ENCODE assay signal across 9 cellular contexts in the genomic region with DNA sequence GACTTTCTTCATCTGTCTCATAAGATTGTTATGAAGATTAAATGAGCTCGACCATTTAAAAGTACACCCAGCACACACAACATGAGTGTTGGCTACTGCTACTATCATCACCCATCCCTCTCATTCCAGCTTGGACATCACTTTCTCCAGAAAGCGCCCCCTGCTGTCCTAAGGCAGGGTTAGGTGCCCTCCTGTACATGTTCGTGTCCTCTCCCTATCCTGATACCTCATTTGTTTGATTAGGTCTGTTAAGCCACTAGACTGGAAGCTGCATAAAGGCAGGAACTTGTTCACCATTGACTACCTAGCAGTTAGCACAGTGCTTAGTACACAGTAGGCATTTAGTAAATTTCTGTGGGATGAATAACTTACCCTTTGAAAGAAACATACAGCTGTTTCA.
DNase-seq lines count a peak whose midpoint lies in the region; ATAC-seq, FAIRE-seq and TF ChIP-seq lines count a peak whose summit lies in the region.
"Had no signal": no experiment of that assay in that cellular context is flagged by ENCODE, and none has a peak within 500 bp of the region (broad histone marks: within the 10 kb centered on the region; RNA-seq: fewer than 3 reads in every experiment).

No MANE protein-coding gene starts in this region.

- no peak overlapping the region for H2AK9ac ChIP-seq in IMR-90 (replicated peaks; ENCODE audit: low read depth, low read length, poor library complexity)

- H3K4ac ChIP-seq in IMR-90 (ENCODE audit: low read depth, low read length) = no peak overlapping the region

- H3K4me3 ChIP-seq in IMR-90 (ENCODE audit: insufficient read depth, low read depth, low read length) = no peak overlapping the region
- no peak overlapping the region for H3K4me3 ChIP-seq in HepG2 (replicated peaks in 1 of 3; ENCODE audit: insufficient read depth in 1 of 3, low read depth in 2 of 3, low read length in 3 of 3)
- no peak overlapping the region for H3K4me3 ChIP-seq in naive thymus-derived CD4-positive, alpha-beta T cell (ENCODE audit: low read length)

- H3K9ac ChIP-seq in IMR-90 (ENCODE audit: low read depth, low read length) (no peak overlapping the region), HepG2 (ENCODE audit: insufficient read depth, low read depth, low read length) (no peak overlapping the region)

- H3K27me3 ChIP-seq in IMR-90 (ENCODE audit: control insufficient read depth, insufficient read depth, low read length) (peaks cover 67% of the 10 kb centered on the region), HepG2 (ENCODE audit: control insufficient read depth in 1 of 2, insufficient read depth in 2 of 2, low read length in 2 of 2) (no peaks in the 10 kb centered on the region; a peak in 1 of 5 replicates)
- H3K27me3 ChIP-seq in naive thymus-derived CD4-positive, alpha-beta T cell (ENCODE audit: control insufficient read depth in 2 of 2, insufficient read depth in 2 of 2, low read length in 2 of 2) = no peaks in the 10 kb centered on the region

- H3K56ac ChIP-seq in IMR-90 (ENCODE audit: extremely low read depth, insufficient read depth, low read length) = no peak overlapping the region

- dilution Hi-C loops in IMR-90 (cut with HindIII; ENCODE audit: low sequenced_read_pairs, unreplicated experiment) = no loop called here

- H2AFZ ChIP-seq in IMR-90 (replicated peaks; ENCODE audit: low read length, poor library complexity) (no peak overlapping the region), HepG2 (ENCODE audit: low read length) (no peak overlapping the region)

- no peak overlapping the region for H3K4me2 ChIP-seq in IMR-90 (ENCODE audit: low read depth, low read length)
- H3K4me2 ChIP-seq in HepG2 (ENCODE audit: low read depth, low read length) = no peak overlapping the region

- TF ChIP-seq CTCF in IMR-90 (conservative IDR thresholded peaks at IDR 0.05; ENCODE audit: low read depth, low read length) (peak; percentile 39), HepG2 (CRISPR knock-in tag; IDR thresholded peaks at IDR 0.05) (peak; percentile 56), RWPE1 (conservative IDR thresholded peaks at IDR 0.05; ENCODE audit: low read depth) (no peak)

- H2BK15ac ChIP-seq in IMR-90 (ENCODE audit: low read depth, low read length) = no peak overlapping the region

- H3K4me1 ChIP-seq in IMR-90 (ENCODE audit: control insufficient read depth, insufficient read depth, low read length) = no peaks in the 10 kb centered on the region
- H3K4me1 ChIP-seq in HepG2 (ENCODE audit: insufficient read depth, low read length) = no peaks in the 10 kb centered on the region
- peaks cover 0 to 4% of the 10 kb centered on the region in 2 donors for H3K4me1 ChIP-seq in naive thymus-derived CD4-positive, alpha-beta T cell (ENCODE audit: control insufficient read depth in 2 of 2, insufficient read depth in 2 of 2, low read length in 2 of 2)

- H2BK5ac ChIP-seq in IMR-90 (ENCODE audit: low read depth, low read length, poor library complexity, severe bottlenecking) = no peak overlapping the region

- no peak overlapping the region for H2AK5ac ChIP-seq in IMR-90 (ENCODE audit: low read depth, low read length)

- H2BK20ac ChIP-seq in IMR-90 (ENCODE audit: low read depth, low read length) = no peak overlapping the region

- POLR2A ChIA-PET in IMR-90 (lab: Charles Lee; ENCODE audit: unreplicated experiment) (no interaction called here), HepG2 (lab: Yijun Ruan, JAX) (no interaction called here), RWPE1 (lab: Yijun Ruan, JAX; ENCODE audit: low non-redundant PET) (no interaction called here)
- POLR2A ChIA-PET in naive thymus-derived CD4-positive, alpha-beta T cell (lab: Charles Lee) = no interaction called here

- in situ Hi-C loops in IMR-90 (cut with MboI; ENCODE audit: low sequenced_read_pairs) (no loop called here), HepG2 (cut with HindIII; ENCODE audit: extremely low pct_ligation_motif_present, low pct_unique_long_range_greater_than_20kb) (loop anchor here (5.0 kb wide), 1 partner anchor 271 kb away; no protein-coding TSS in a partner anchor)

- H3K14ac ChIP-seq in IMR-90 (replicated peaks; ENCODE audit: low read depth, low read length) = no peak overlapping the region

- peaks cover 0 to 7% (median 6%) of the 10 kb centered on the region in 5 donors for H3K36me3 Mint-ChIP-seq in naive thymus-derived CD4-positive, alpha-beta T cell
- H3K36me3 Mint-ChIP-seq: brain had no signal

- TF ChIP-seq RAD21 in IMR-90 (IDR thresholded peaks at IDR 0.05; ENCODE audit: low read length) (peak; percentile 35; the same call in 1 of the 2 replicates), HepG2 (CRISPR knock-in tag; IDR thresholded peaks at IDR 0.05) (no peak; the same call in 1 of the 2 replicates)

- no peak for TF ChIP-seq POLR2A in IMR-90 (IDR thresholded peaks at IDR 0.05; ENCODE audit: low read depth, low read length)
- no peak for TF ChIP-seq POLR2A in HepG2 (IDR thresholded peaks at IDR 0.05; ENCODE audit: insufficient read depth in 1 of 2, low read depth in 2 of 2, low read length in 2 of 2)

- H3K18ac ChIP-seq in IMR-90 (ENCODE audit: low read depth, low read length) = no peak overlapping the region

- ATAC-seq in IMR-90 (ENCODE audit: low read depth) (peak; percentile 35; the same call in 1 of the 2 replicates), HepG2 (peak; percentile 66)
- ATAC-seq in naive thymus-derived CD4-positive, alpha-beta T cell = no peak

- H4K8ac ChIP-seq in IMR-90 (ENCODE audit: low read depth in 2 of 2, low read length in 2 of 2) = no peak overlapping the region

- H3K9me3 ChIP-seq in IMR-90 (ENCODE audit: control insufficient read depth, insufficient read depth, low read length) (0 out of 2 replicates have a peak, but pooled peaks cover 1% of the 10 kb centered on the region), HepG2 (ENCODE audit: low read length) (no peaks in the 10 kb centered on the region)
- H3K9me3 ChIP-seq in naive thymus-derived CD4-positive, alpha-beta T cell (ENCODE audit: control insufficient read depth in 2 of 3, low read length in 3 of 3) = no peaks in the 10 kb centered on the region

- H3K9me3 Mint-ChIP-seq in naive thymus-derived CD4-positive, alpha-beta T cell = peaks cover 0 to 5% (median 0%) of the 10 kb centered on the region in 11 donors

- H3K9me1 ChIP-seq in IMR-90 (ENCODE audit: insufficient read depth, low read length) = no peaks in the 10 kb centered on the region

- intact Hi-C loops in IMR-90 (cut with micrococcal nuclease) = loop anchor here (5.0 to 10.0 kb wide), 2 partner anchors 183 to 251 kb away; no protein-coding TSS in a partner anchor
- intact Hi-C loops in HepG2 (cut with micrococcal nuclease; ENCODE audit: unreplicated experiment) = no loop called here
- intact Hi-C loops in naive thymus-derived CD4-positive, alpha-beta T cell (cut with micrococcal nuclease) = loop anchor here in 1 of 2 donors (5.0 to 10.0 kb wide), 2 partner anchors 36 to 73 kb away; no protein-coding TSS in a partner anchor

- no TSS peak for BruUV-seq in IMR-90 (replicated peaks; lab: Mats Ljungman, UMichigan)
- no TSS peak for BruUV-seq in HepG2 (replicated peaks; lab: Mats Ljungman, UMichigan)

- DNase-seq in CD1c-positive myeloid dendritic cell (ENCODE audit: extremely low spot score) (peak; percentile 39), IMR-90 (peak; percentile 6), HepG2 (ENCODE audit: low spot score) (peak; percentile 30), GOT3 (lab: John Stamatoyannopoulos, UW) (no peak), RWPE1 (ENCODE audit: low spot score) (no peak), NCI-H526 treated with DMSO at 0.1 percent for 48 hours (lab: John Stamatoyannopoulos, UW) (no peak)
- peak; percentile 58 for DNase-seq in activated T-cell treated with anti-CD3 and anti-CD28 coated beads, Interleukin-2, amount 50 U/mL, for 48 hours
- no peak for DNase-seq in naive thymus-derived CD4-positive, alpha-beta T cell

- no peak overlapping the region for H4K91ac ChIP-seq in IMR-90 (ENCODE audit: insufficient read depth, low read depth, low read length)

- H2BK120ac ChIP-seq in IMR-90 (ENCODE audit: low read depth, low read length) = no peak overlapping the region

- no peaks in the 10 kb centered on the region for H3K79me1 ChIP-seq in IMR-90 (ENCODE audit: low read depth in 1 of 2, low read length in 2 of 2)

- no peak for TF ChIP-seq EP300 in HepG2 (IDR thresholded peaks at IDR 0.05; ENCODE audit: low read depth in 2 of 2, low read length in 2 of 2)
- TF ChIP-seq EP300 in HepG2 (CRISPR knock-in tag; IDR thresholded peaks at IDR 0.05; ENCODE audit: borderline replicate concordance) = no peak

- H4K20me1 ChIP-seq in IMR-90 (ENCODE audit: insufficient read depth, low read length) (no peaks in the 10 kb centered on the region), HepG2 (ENCODE audit: insufficient read depth, low read length) (no peaks in the 10 kb centered on the region)

- H4K5ac ChIP-seq in IMR-90 (ENCODE audit: low read depth, low read length) = no peak overlapping the region

- peaks cover 0 to 17% (median 4%) of the 10 kb centered on the region in 5 donors for H3K27me3 Mint-ChIP-seq in naive thymus-derived CD4-positive, alpha-beta T cell

- H3K36me3 ChIP-seq in IMR-90 (ENCODE audit: control insufficient read depth, insufficient read depth, low read length) (no peaks in the 10 kb centered on the region), HepG2 (replicated peaks in 1 of 2; ENCODE audit: control insufficient read depth in 1 of 2, insufficient read depth in 2 of 2, low read length in 2 of 2) (no peaks in the 10 kb centered on the region)
- H3K36me3 ChIP-seq in naive thymus-derived CD4-positive, alpha-beta T cell (ENCODE audit: control insufficient read depth in 2 of 3, insufficient read depth in 3 of 3, low read length in 3 of 3) = no peaks in the 10 kb centered on the region

- FAIRE-seq in HepG2 (lab: Jason Lieb, UNC) = no peak

- WGBS in IMR-90 (ENCODE audit: extremely low coverage in 2 of 2, insufficient read length in 1 of 2), 2 experiments = no CpG with 5 or more reads among the region's 3 CpGs
- WGBS in HepG2 (ENCODE audit: low lambda C conversion rate) = 0% methylated on average over 3 of the region's 3 CpGs

- H3K23ac ChIP-seq in IMR-90 (ENCODE audit: low read depth, low read length) = no peak overlapping the region

- H3K27ac ChIP-seq in IMR-90 (ENCODE audit: insufficient read depth, low read length) (no peak overlapping the region), HepG2 (ENCODE audit: extremely low read length, insufficient read depth, low read length) (no peak overlapping the region), RWPE1 (no peak overlapping the region)
- no peak overlapping the region for H3K27ac ChIP-seq in naive thymus-derived CD4-positive, alpha-beta T cell (ENCODE audit: low read depth, low read length)

- CTCF ChIA-PET in IMR-90 (lab: Yijun Ruan, JAX) (interaction anchor here (1.0 kb wide), 1 partner anchor 14 kb away, joined by 4 read pairs; no protein-coding TSS in a partner anchor), HepG2 (lab: Yijun Ruan, JAX; ENCODE audit: low intra/inter-chr PET ratio, low total read pairs) (interaction anchor here (2.6 kb wide), 1 partner anchor 273 kb away, joined by 13 read pairs; no protein-coding TSS in a partner anchor), RWPE1 (lab: Yijun Ruan, JAX) (no interaction called here)
- CTCF ChIA-PET in naive thymus-derived CD4-positive, alpha-beta T cell (lab: Charles Lee) = interaction anchor here (0.6 kb wide), 1 partner anchor 145 kb away, joined by 4 read pairs; no protein-coding TSS in a partner anchor

- H3K4me1 Mint-ChIP-seq in naive thymus-derived CD4-positive, alpha-beta T cell = peaks cover 22 to 32% (median 27%) of the 10 kb centered on the region in 7 donors
- H3K4me1 Mint-ChIP-seq: brain had no signal

- H3K79me2 ChIP-seq in HepG2 (ENCODE audit: insufficient read depth, low read length) = no peaks in the 10 kb centered on the region

- H3K4me3 Mint-ChIP-seq in naive thymus-derived CD4-positive, alpha-beta T cell = no peak overlapping the region
- H3K4me3 Mint-ChIP-seq: brain had no signal

- H3K27ac Mint-ChIP-seq in naive thymus-derived CD4-positive, alpha-beta T cell = no peak overlapping the region
- H3K27ac Mint-ChIP-seq: brain had no signal

Comparison
In these comparisons a context has a peak if more than half of its experiments do, and no peak if none do; other contexts are left out.
1. DNase-seq: peak in CD1c-positive myeloid dendritic cell (single experiment), IMR-90 (single experiment), activated T-cell treated with anti-CD3 and anti-CD28 coated beads, Interleukin-2, amount 50 U/mL, for 48 hours (2 of 2) and HepG2 (single experiment); none in GOT3 (single experiment), naive thymus-derived CD4-positive, alpha-beta T cell (0 of 9), RWPE1 (single experiment) and NCI-H526 treated with DMSO at 0.1 percent for 48 hours (single experiment).